Comparison of ENCODE assay signal across 8 cellular contexts in genomic region chr2:226796840-226797288, GRCh38. TPM values are rescaled to one million over a fixed set of nuclear protein-coding genes. Genes with fewer than 3 reads are reported as not detected.
A peak's percentile ranks its signal among the peaks of the same experiment; 100 is the strongest.
DNase-seq lines count a peak whose midpoint lies in the region; ATAC-seq and FAIRE-seq lines count a peak whose summit lies in the region.

No MANE protein-coding gene starts in this region.

- ATAC-seq in Right ventricle myocardium inferior (peak; percentile 30), GM21737 (IDR thresholded peaks at IDR 0.05; ENCODE audit: unreplicated experiment) (no peak), HG03139 (IDR thresholded peaks at IDR 0.05; ENCODE audit: unreplicated experiment) (no peak)

- H3K4me3 ChIP-seq in adipocyte (ENCODE audit: low read length): peak overlapping the region; percentile 87

- no peaks in the 10 kb centered on the region for H3K9me3 ChIP-seq in adipocyte (ENCODE audit: control insufficient read depth, low read length)

- H3K9ac ChIP-seq in adipocyte (ENCODE audit: low read length): peak overlapping the region; percentile 93

- peaks cover 52% of the 10 kb centered on the region for H3K4me1 ChIP-seq in adipocyte (ENCODE audit: control insufficient read depth, insufficient read depth, low read length)

- no peaks in the 10 kb centered on the region for H3K27me3 ChIP-seq in adipocyte (replicated peaks; ENCODE audit: control insufficient read depth, insufficient read depth, low read length)

- H3K36me3 ChIP-seq in adipocyte (ENCODE audit: control insufficient read depth, insufficient read depth, low read length, severe bottlenecking): peaks cover 10% of the 10 kb centered on the region

- intact Hi-C loops in Right ventricle myocardium inferior (cut with DNase I): loop anchor here (5.0 kb wide), 1 partner anchor 145 kb away; no protein-coding TSS in a partner anchor
- intact Hi-C loops in cardiac septum (cut with DNase I): loop anchor here (2.0 to 10.0 kb wide), 6 partner anchors 75 to 765 kb away; no protein-coding TSS in a partner anchor

- no peak for FAIRE-seq in urothelium cell line (lab: Jason Lieb, UNC)

- DNase-seq in Right ventricle myocardium inferior (ENCODE audit: missing footprints) (peak; percentile 69), cardiac septum (ENCODE audit: low spot score) (no peak), adipocyte (ENCODE audit: low read depth) (peak; percentile 34), left kidney (ENCODE audit: low read depth, low spot score) (peak; percentile 46), urothelium cell line (ENCODE audit: low spot score) (peak; percentile 68), OCI-M1 (lab: John Stamatoyannopoulos, UW) (no peak)

RNA-seq across cellular contexts. Expression of gene IRS1, which starts 2.8 kb away (rescaled TPM):
- 15.9 TPM for total RNA-seq in Right ventricle myocardium inferior
- 14.0 TPM for total RNA-seq in cardiac septum

RNA-seq across cellular contexts. Expression of gene RHBDD1, which starts 39.0 kb away (rescaled TPM):
- total RNA-seq in Right ventricle myocardium inferior (30.5 TPM), cardiac septum (40.6 TPM)

Comparison
In these comparisons a context has a peak if more than half of its experiments do, and no peak if none do; other contexts are left out.
1. DNase-seq: peak in Right ventricle myocardium inferior (single experiment), adipocyte (single experiment), left kidney (single experiment) and urothelium cell line (single experiment); none in cardiac septum (single experiment) and OCI-M1 (single experiment).